ENCODE assay signal across 9 cellular contexts in genomic region chr19:58304255-58304654, GRCh38. TPM values are rescaled to one million over a fixed set of nuclear protein-coding genes. Genes with fewer than 3 reads are reported as not detected.
DNase-seq lines count a peak whose midpoint lies in the region; ATAC-seq and TF ChIP-seq lines count a peak whose summit lies in the region.
"Had no signal": no experiment of that assay in that cellular context is flagged by ENCODE, and none has a peak within 500 bp of the region (broad histone marks: within the 10 kb centered on the region; RNA-seq: fewer than 3 reads in every experiment).

No MANE protein-coding gene starts in this region.

- H3K9me3 ChIP-seq in left ventricle myocardium inferior (replicated peaks), result no peaks in the 10 kb centered on the region

- intact Hi-C loops in left ventricle myocardium inferior (cut with micrococcal nuclease), result no loop called here

- peaks cover 35% of the 10 kb centered on the region for H3K9me3 Mint-ChIP-seq in T-helper 2 cell treated with Interferon-gamma antibody and Interleukin-4, amounts not matched to agents 5 μg/mL and 100 μg/mL, for 36 hours
- H3K9me3 Mint-ChIP-seq in WTC11, result no peaks in the 10 kb centered on the region
- no peaks in the 10 kb centered on the region for H3K9me3 Mint-ChIP-seq in stimulated activated effector memory CD8-positive, alpha-beta T cell treated with anti-CD3 and anti-CD28 coated beads, Interleukin-12 subunit alpha, Interleukin-12 subunit beta, amount 100 ng/mL, for 72 hours

- H3K27ac ChIP-seq in left ventricle myocardium inferior (replicated peaks), result peak overlapping the region; percentile 93

- no peaks in the 10 kb centered on the region for H3K27me3 ChIP-seq in left ventricle myocardium inferior (ENCODE audit: low read depth)

- H3K4me1 ChIP-seq in left ventricle myocardium inferior, result peaks cover 29% of the 10 kb centered on the region

- ATAC-seq in WTC11 (no peak), HG03520 (IDR thresholded peaks at IDR 0.05; ENCODE audit: unreplicated experiment) (no peak)
- no peak for ATAC-seq in stimulated activated effector memory CD8-positive, alpha-beta T cell treated with anti-CD3 and anti-CD28 coated beads, Interleukin-12 subunit alpha, Interleukin-12 subunit beta, amount 100 ng/mL, for 72 hours

- peaks cover 60% of the 10 kb centered on the region for H3K36me3 ChIP-seq in left ventricle myocardium inferior

- TF ChIP-seq CTCF in WTC11 (IDR thresholded peaks at IDR 0.05) (no peak), left ventricle myocardium inferior (IDR thresholded peaks at IDR 0.05; ENCODE audit: borderline replicate concordance) (no peak)

- no peaks in the 10 kb centered on the region for H3K27me3 Mint-ChIP-seq in T-helper 2 cell treated with Interferon-gamma antibody and Interleukin-4, amounts not matched to agents 5 μg/mL and 100 μg/mL, for 36 hours (ENCODE audit: low read depth)
- no peaks in the 10 kb centered on the region for H3K27me3 Mint-ChIP-seq in WTC11 (ENCODE audit: low read depth)

- H3K36me3 Mint-ChIP-seq in T-helper 2 cell treated with Interferon-gamma antibody and Interleukin-4, amounts not matched to agents 5 μg/mL and 100 μg/mL, for 36 hours (ENCODE audit: low read depth), result peaks cover 82% of the 10 kb centered on the region
- peaks cover 46% of the 10 kb centered on the region for H3K36me3 Mint-ChIP-seq in WTC11
- H3K36me3 Mint-ChIP-seq in stimulated activated effector memory CD8-positive, alpha-beta T cell treated with anti-CD3 and anti-CD28 coated beads, Interleukin-12 subunit alpha, Interleukin-12 subunit beta, amount 100 ng/mL, for 72 hours, result peaks cover 51% of the 10 kb centered on the region

- H3K4me1 Mint-ChIP-seq in T-helper 2 cell treated with Interferon-gamma antibody and Interleukin-4, amounts not matched to agents 5 μg/mL and 100 μg/mL, for 36 hours (ENCODE audit: low read depth), result peaks cover 23% of the 10 kb centered on the region
- H3K4me1 Mint-ChIP-seq in WTC11, result peaks cover 17% of the 10 kb centered on the region
- H3K4me1 Mint-ChIP-seq in stimulated activated effector memory CD8-positive, alpha-beta T cell treated with anti-CD3 and anti-CD28 coated beads, Interleukin-12 subunit alpha, Interleukin-12 subunit beta, amount 100 ng/mL, for 72 hours, result peaks cover 46% of the 10 kb centered on the region

- POLR2A ChIA-PET in WTC11 (lab: Charles Lee), result no interaction called here

- CTCF ChIA-PET in WTC11 (lab: Charles Lee), result interaction anchor here (0.8 kb wide), 1 partner anchor 85 kb away, joined by 8 read pairs; no protein-coding TSS in a partner anchor

- H3K27ac Mint-ChIP-seq in T-helper 2 cell treated with Interferon-gamma antibody and Interleukin-4, amounts not matched to agents 5 μg/mL and 100 μg/mL, for 36 hours, result peak overlapping the region; percentile 97
- H3K27ac Mint-ChIP-seq in WTC11, result peak overlapping the region; percentile 96
- H3K27ac Mint-ChIP-seq in stimulated activated effector memory CD8-positive, alpha-beta T cell treated with anti-CD3 and anti-CD28 coated beads, Interleukin-12 subunit alpha, Interleukin-12 subunit beta, amount 100 ng/mL, for 72 hours, result peak overlapping the region; percentile 98

- peak overlapping the region; percentile 91 for H3K4me3 Mint-ChIP-seq in T-helper 2 cell treated with Interferon-gamma antibody and Interleukin-4, amounts not matched to agents 5 μg/mL and 100 μg/mL, for 36 hours
- peak overlapping the region; percentile 100 for H3K4me3 Mint-ChIP-seq in WTC11
- peak overlapping the region; percentile 98 for H3K4me3 Mint-ChIP-seq in stimulated activated effector memory CD8-positive, alpha-beta T cell treated with anti-CD3 and anti-CD28 coated beads, Interleukin-12 subunit alpha, Interleukin-12 subunit beta, amount 100 ng/mL, for 72 hours

- peak overlapping the region; percentile 96 for H3K4me3 ChIP-seq in left ventricle myocardium inferior

- DNase-seq in T-helper 2 cell treated with Interferon-gamma antibody and Interleukin-4, amounts not matched to agents 5 μg/mL and 100 μg/mL, for 36 hours (ENCODE audit: low spot score), result no peak
- no peak for DNase-seq in T-helper 2 cell
- DNase-seq in WTC11 (ENCODE audit: low spot score), result no peak
- no peak for DNase-seq in left ventricle myocardium inferior
- no peak for DNase-seq in stimulated activated effector memory CD8-positive, alpha-beta T cell treated with anti-CD3 and anti-CD28 coated beads, Interleukin-12 subunit alpha, Interleukin-12 subunit beta, amount 100 ng/mL, for 72 hours (ENCODE audit: low spot score in 2 of 2)
- DNase-seq in NCI-H748 treated with DMSO at 0.1 percent for 48 hours (lab: John Stamatoyannopoulos, UW), result no peak
- DNase-seq in NCI-H2196 (lab: John Stamatoyannopoulos, UW; ENCODE audit: unreplicated experiment), result no peak
- DNase-seq: dermis blood vessel endothelial cell had no signal

TF ChIP-seq in WTC11, 78 proteins besides CTCF, POLR2A, EP300 and RAD21:
- TF ChIP-seq ELF4 (CRISPR knock-in tag; IDR thresholded peaks at IDR 0.05; ENCODE audit: low read depth) (no peak), ZNF532 (CRISPR knock-in tag; IDR thresholded peaks at IDR 0.05; ENCODE audit: borderline replicate concordance) (no peak), ZNF423 (CRISPR knock-in tag; IDR thresholded peaks at IDR 0.05) (no peak), GRHL2 (CRISPR knock-in tag; IDR thresholded peaks at IDR 0.05; ENCODE audit: insufficient replicate concordance, severe bottlenecking) (no peak), MXD4 (CRISPR knock-in tag; IDR thresholded peaks at IDR 0.05; ENCODE audit: borderline replicate concordance) (no peak)

RNA-seq across cellular contexts. Expression of gene ERVK3-1, which starts 0.9 kb away (rescaled TPM):
- total RNA-seq in WTC11 (2021) (23.1 to 26.0 TPM (median 24.0 TPM) in 3 replicates), left ventricle myocardium inferior (22.7 TPM)

RNA-seq across cellular contexts. Expression of gene ZSCAN22, which starts 22.5 kb away (rescaled TPM):
- total RNA-seq in WTC11 (2021), result 3.2 TPM in 3 replicates
- total RNA-seq in left ventricle myocardium inferior, result 1.8 TPM

RNA-seq across cellular contexts. Expression of gene ZNF8, which starts 25.5 kb away (rescaled TPM):
- 18.8 to 19.1 TPM (median 18.9 TPM) in 3 replicates for total RNA-seq in WTC11 (2021)
- 4.9 TPM for total RNA-seq in left ventricle myocardium inferior

RNA-seq across cellular contexts. Expression of gene A1BG, which starts 49.0 kb away (rescaled TPM):
- 22.6 to 24.3 TPM (median 23.4 TPM) in 3 replicates for total RNA-seq in WTC11 (2021)
- total RNA-seq in left ventricle myocardium inferior, result 3.7 TPM

RNA-seq across cellular contexts. Expression of gene ZNF497, which starts 58.3 kb away (rescaled TPM):
- total RNA-seq in WTC11 (2021) (1.7 to 2.1 TPM (median 2.0 TPM) in 3 replicates), left ventricle myocardium inferior (0.41 TPM)
